9 cellular contexts compared by ENCODE assay signal in genomic region chr6:56772737-56773184, GRCh38.
A peak's percentile ranks its signal among the peaks of the same experiment; 100 is the strongest.
DNase-seq lines count a peak whose midpoint lies in the region; ATAC-seq, FAIRE-seq and TF ChIP-seq lines count a peak whose summit lies in the region.
"Had no signal": no experiment of that assay in that cellular context is flagged by ENCODE, and none has a peak within 500 bp of the region (broad histone marks: within the 10 kb centered on the region; RNA-seq: fewer than 3 reads in every experiment).

No MANE protein-coding gene starts in this region.

- dilution Hi-C loops in endothelial cell of umbilical vein (cut with MboI; ENCODE audit: extremely low pct_ligation_motif_present, low sequenced_read_pairs), result no loop called here

- no peak overlapping the region for H2AFZ ChIP-seq in endothelial cell of umbilical vein (ENCODE audit: low read depth, low read length)

- H3K4me1 ChIP-seq in endothelial cell of umbilical vein (ENCODE audit: control insufficient read depth, extremely low read depth, insufficient read depth, low read length), result peaks cover 32% of the 10 kb centered on the region

- CTCF ChIA-PET in endothelial cell of umbilical vein (lab: Charles Lee), result interaction anchor here (1.0 to 2.2 kb wide), 3 partner anchors 12 to 135 kb away, joined by 3 to 7 read pairs (median 3); no protein-coding TSS in a partner anchor

- TF ChIP-seq CTCF in endothelial cell of umbilical vein (IDR thresholded peaks at IDR 0.05; ENCODE audit: extremely low read depth in 1 of 2, insufficient read depth in 1 of 2, low read depth in 1 of 2, low read length in 2 of 2), result no peak

- DNase-seq in LHCN-M2 (ENCODE audit: low read depth) (peak; percentile 78), endothelial cell of umbilical vein (ENCODE audit: low read depth, low spot score) (peak; percentile 56), occipital lobe (lab: John Stamatoyannopoulos, UW) (peak; percentile 40), NCI-H345 treated with DMSO at 0.1 percent for 48 hours (lab: John Stamatoyannopoulos, UW; ENCODE audit: unreplicated experiment) (no peak)
- DNase-seq in effector CD4-positive, alpha-beta T cell, result no peak

- peaks cover 9% of the 10 kb centered on the region for H4K20me1 ChIP-seq in endothelial cell of umbilical vein (replicated peaks; ENCODE audit: control insufficient read depth, extremely low read depth, insufficient read depth, low read length)

- H3K4me2 ChIP-seq in endothelial cell of umbilical vein (ENCODE audit: insufficient read depth, low read length), result no peak overlapping the region

- TF ChIP-seq POLR2A in GM18505 (IDR thresholded peaks at IDR 0.05; ENCODE audit: borderline replicate concordance, extremely low read depth, insufficient read depth, insufficient read length) (no peak), endothelial cell of umbilical vein (IDR thresholded peaks at IDR 0.05; ENCODE audit: low read depth, low read length) (no peak)

- no peak overlapping the region for H3K4me3 ChIP-seq in endothelial cell of umbilical vein (replicated peaks in 1 of 3; ENCODE audit: insufficient read depth in 1 of 3, low read depth in 1 of 3, low read length in 3 of 3)

- no peaks in the 10 kb centered on the region for H3K36me3 ChIP-seq in endothelial cell of umbilical vein (ENCODE audit: control insufficient read depth in 2 of 2, extremely low read depth in 1 of 2, insufficient read depth in 2 of 2, low read length in 2 of 2)

- peaks cover 57% of the 10 kb centered on the region for H3K79me2 ChIP-seq in endothelial cell of umbilical vein (ENCODE audit: control insufficient read depth, insufficient read depth, low read length)

- H3K27me3 ChIP-seq in endothelial cell of umbilical vein (ENCODE audit: control insufficient read depth in 2 of 2, insufficient read depth in 2 of 2, low read length in 2 of 2), result no peaks in the 10 kb centered on the region

- ATAC-seq in GM18505 (IDR thresholded peaks at IDR 0.05; ENCODE audit: unreplicated experiment), result peak; percentile 49
- no peak for ATAC-seq in GM21367 (IDR thresholded peaks at IDR 0.05; ENCODE audit: unreplicated experiment)
- no peak for ATAC-seq in HG02852 (IDR thresholded peaks at IDR 0.05; ENCODE audit: unreplicated experiment)

- peak; percentile 74 for FAIRE-seq in endothelial cell of umbilical vein (lab: Jason Lieb, UNC)
- FAIRE-seq: islet of Langerhans had no signal

- H3K9me3 ChIP-seq in endothelial cell of umbilical vein (replicated peaks; ENCODE audit: control insufficient read depth, insufficient read depth, low read length), result no peaks in the 10 kb centered on the region

- H3K9me1 ChIP-seq in endothelial cell of umbilical vein (replicated peaks; ENCODE audit: control insufficient read depth, extremely low read depth, insufficient read depth, low read length), result no peaks in the 10 kb centered on the region

- POLR2A ChIA-PET in endothelial cell of umbilical vein (lab: Charles Lee), result no interaction called here

- no TSS peak for BruUV-seq in endothelial cell of umbilical vein (replicated peaks; lab: Mats Ljungman, UMichigan)

- no peak overlapping the region for H3K27ac ChIP-seq in endothelial cell of umbilical vein (ENCODE audit: insufficient read depth, low read depth, low read length)

- intact Hi-C loops in endothelial cell of umbilical vein (cut with micrococcal nuclease), result loop anchor here (5.0 kb wide), 1 partner anchor 70 kb away; no protein-coding TSS in a partner anchor

- H3K9ac ChIP-seq in endothelial cell of umbilical vein (replicated peaks; ENCODE audit: extremely low read depth, insufficient read depth, low read length), result no peak overlapping the region

TF ChIP-seq in endothelial cell of umbilical vein, 7 proteins besides CTCF, POLR2A, EP300 and RAD21:
- TF ChIP-seq GATA2 (IDR thresholded peaks at IDR 0.05; ENCODE audit: insufficient read depth, insufficient read length, low read depth, low read length) (no peak), EZH2 (IDR thresholded peaks at IDR 0.05; ENCODE audit: borderline replicate concordance, low read depth, low read length, severe bottlenecking) (no peak), MAX (IDR thresholded peaks at IDR 0.05; ENCODE audit: insufficient read depth, insufficient read length) (no peak), JUN (IDR thresholded peaks at IDR 0.05; ENCODE audit: borderline replicate concordance, insufficient read depth, insufficient read length, low read depth) (no peak), FOS (IDR thresholded peaks at IDR 0.05; ENCODE audit: borderline replicate concordance, insufficient read depth, low read length) (no peak), POLR2AphosphoS5 (IDR thresholded peaks at IDR 0.05; ENCODE audit: insufficient read depth, low read depth, low read length) (no peak), MYC (IDR thresholded peaks at IDR 0.05; ENCODE audit: low read depth, low read length) (no peak)

Comparison
In these comparisons a context has a peak if more than half of its experiments do, and no peak if none do; other contexts are left out.
1. DNase-seq: peak in LHCN-M2 (single experiment), endothelial cell of umbilical vein (single experiment) and occipital lobe (single experiment); none in NCI-H345 treated with DMSO at 0.1 percent for 48 hours (single experiment) and effector CD4-positive, alpha-beta T cell (single experiment).